In the genomic region with DNA sequence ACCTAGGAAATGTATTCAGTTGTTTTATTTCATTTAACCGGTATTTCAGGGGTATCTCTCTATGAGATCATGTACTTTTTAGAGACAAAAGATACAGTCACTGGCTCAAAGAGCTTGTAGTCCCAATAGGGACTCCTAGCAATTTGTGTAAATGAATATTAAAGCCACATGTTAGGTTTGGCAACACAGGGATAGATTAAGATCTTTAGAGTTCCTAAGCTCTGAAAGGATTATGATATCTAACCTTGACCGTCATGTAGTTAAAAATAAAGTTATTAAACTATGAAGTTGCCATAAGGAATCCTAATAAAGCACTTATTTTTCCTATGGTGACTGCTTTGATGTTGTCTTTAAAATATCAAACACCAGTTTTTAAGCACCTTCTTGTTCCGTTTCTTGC, we compare ENCODE assay signal across 26 cellular contexts.
DNase-seq lines count a peak whose midpoint lies in the region; TF ChIP-seq lines count a peak whose summit lies in the region.
"Had no signal": no experiment of that assay in that cellular context is flagged by ENCODE, and none has a peak within 500 bp of the region (broad histone marks: within the 10 kb centered on the region; RNA-seq: fewer than 3 reads in every experiment).

No MANE protein-coding gene starts in this region.

- DNase-seq in NCI-H82 (lab: John Stamatoyannopoulos, UW) (peak; percentile 24), NCI-H82 treated with DMSO at 0.1 percent for 48 hours (lab: John Stamatoyannopoulos, UW; ENCODE audit: unreplicated experiment) (no peak), SK-N-MC (ENCODE audit: low read depth, low spot score) (peak; percentile 12), fibroblast of peridontal ligament (ENCODE audit: extremely low read depth) (peak; percentile 62), ACHN (no peak), SIG-M5 treated with dmso at 0.1 percent for 504 hours (lab: John Stamatoyannopoulos, UW; ENCODE audit: unreplicated experiment) (no peak), endothelial cell (ENCODE audit: low spot score) (no peak)
- DNase-seq in effector CD4-positive, alpha-beta T cell: no peak
- DNase-seq: activated CD4-positive, CD25-positive, alpha-beta regulatory T cell treated with anti-CD3 and anti-CD28 coated beads, Interleukin-2, amount 50 U/mL, for 72 hours; activated CD8-positive, alpha-beta T cell treated with anti-CD3 and anti-CD28 coated beads for 36 hours; activated gamma-delta T cell; activated naive CD8-positive, alpha-beta T cell treated with anti-CD3 and anti-CD28 coated beads, Interleukin-2, amount 50 U/mL, for 24 hours; activated T-cell treated with anti-CD3 and anti-CD28 coated beads for 4 hours; Calu3; DND-41; hypothalamus; MV-4-11; NCI-H187; NCI-H2171 treated with DMSO at 0.1 percent for 48 hours; NCI-H526; T-helper 9 cell; trophoblast cell had no signal

- no peak overlapping the region for H3K4me3 Mint-ChIP-seq in endothelial cell (ENCODE audit: unreplicated experiment)
- H3K4me3 Mint-ChIP-seq: activated CD8-positive, alpha-beta T cell treated with anti-CD3 and anti-CD28 coated beads for 36 hours; activated naive CD8-positive, alpha-beta T cell treated with anti-CD3 and anti-CD28 coated beads, Interleukin-2, amount 50 U/mL, for 24 hours had no signal

- H3K4me1 Mint-ChIP-seq in endothelial cell (ENCODE audit: unreplicated experiment): peaks cover 3% of the 10 kb centered on the region
- H3K4me1 Mint-ChIP-seq: activated naive CD8-positive, alpha-beta T cell treated with anti-CD3 and anti-CD28 coated beads, Interleukin-2, amount 50 U/mL, for 24 hours had no signal

- H3K9me3 ChIP-seq in SK-N-MC (ENCODE audit: low read depth, low read length): no peaks in the 10 kb centered on the region
- H3K9me3 ChIP-seq: BLaER1 treated with 17β-estradiol and CSF1 and Interleukin-3, amounts not matched to agents 10 nM and 100 nM had no signal

- H3K9ac ChIP-seq in SK-N-MC (ENCODE audit: insufficient read length): no peak overlapping the region
- H3K9ac ChIP-seq: BLaER1 treated with 17β-estradiol and CSF1 and Interleukin-3, amounts not matched to agents 10 nM and 100 nM; KMS-11 had no signal

- no peaks in the 10 kb centered on the region; the same call in 1 of the 2 replicates for H3K36me3 ChIP-seq in SK-N-MC (ENCODE audit: insufficient read depth, low read length)

- 0 out of 2 replicates have a peak overlapping the region, but pooled peaks have one; percentile 3 for H3K27ac ChIP-seq in SK-N-MC
- H3K27ac ChIP-seq: 22Rv1; BLaER1 treated with 17β-estradiol and CSF1 and Interleukin-3, amounts not matched to agents 10 nM and 100 nM; KMS-11; RWPE1 had no signal

- H3K36me3 Mint-ChIP-seq in endothelial cell (ENCODE audit: low read depth, unreplicated experiment): peaks cover 14% of the 10 kb centered on the region

- TF ChIP-seq CTCF in endothelial cell (IDR thresholded peaks at IDR 0.05; ENCODE audit: unreplicated experiment): no peak

- no peaks in the 10 kb centered on the region for H3K9me3 Mint-ChIP-seq in endothelial cell (ENCODE audit: unreplicated experiment)
- H3K9me3 Mint-ChIP-seq: activated CD8-positive, alpha-beta T cell treated with anti-CD3 and anti-CD28 coated beads for 36 hours; activated naive CD8-positive, alpha-beta T cell treated with anti-CD3 and anti-CD28 coated beads, Interleukin-2, amount 50 U/mL, for 24 hours had no signal

- H3K4me3 ChIP-seq in SK-N-MC: no peak overlapping the region
- H3K4me3 ChIP-seq: BLaER1 treated with 17β-estradiol and CSF1 and Interleukin-3, amounts not matched to agents 10 nM and 100 nM had no signal

- no peak overlapping the region for H3K27ac Mint-ChIP-seq in endothelial cell (ENCODE audit: unreplicated experiment)
- H3K27ac Mint-ChIP-seq: activated CD8-positive, alpha-beta T cell treated with anti-CD3 and anti-CD28 coated beads for 36 hours; activated naive CD8-positive, alpha-beta T cell treated with anti-CD3 and anti-CD28 coated beads, Interleukin-2, amount 50 U/mL, for 24 hours had no signal

- peaks cover 3% of the 10 kb centered on the region for H3K27me3 Mint-ChIP-seq in endothelial cell (ENCODE audit: unreplicated experiment)
- H3K27me3 Mint-ChIP-seq: activated CD8-positive, alpha-beta T cell treated with anti-CD3 and anti-CD28 coated beads for 36 hours; activated naive CD8-positive, alpha-beta T cell treated with anti-CD3 and anti-CD28 coated beads, Interleukin-2, amount 50 U/mL, for 24 hours had no signal

- in situ Hi-C loops in ACHN (cut with HindIII; ENCODE audit: low pct_ligation_motif_present, low pct_unique_long_range_greater_than_20kb, low sequenced_read_pairs): no loop called here

Comparison
In these comparisons a context has a peak if more than half of its experiments do, and no peak if none do; other contexts are left out.
1. DNase-seq: peak in NCI-H82 (single experiment), SK-N-MC (single experiment) and fibroblast of peridontal ligament (single experiment); none in NCI-H82 treated with DMSO at 0.1 percent for 48 hours (single experiment), effector CD4-positive, alpha-beta T cell (single experiment), ACHN (single experiment), SIG-M5 treated with dmso at 0.1 percent for 504 hours (single experiment) and endothelial cell (single experiment).